19 cellular contexts compared by ENCODE assay signal in genomic region chr13:108917581-108917980, GRCh38.
DNase-seq lines count a peak whose midpoint lies in the region; ATAC-seq, FAIRE-seq and TF ChIP-seq lines count a peak whose summit lies in the region.
"Had no signal": no experiment of that assay in that cellular context is flagged by ENCODE, and none has a peak within 500 bp of the region (broad histone marks: within the 10 kb centered on the region; RNA-seq: fewer than 3 reads in every experiment).

No MANE protein-coding gene starts in this region.

- no peak overlapping the region for H3K9ac ChIP-seq in IMR-90 (ENCODE audit: low read depth, low read length)
- no peak overlapping the region for H3K9ac ChIP-seq in K562 (ENCODE audit: insufficient read depth in 1 of 2, low read depth in 2 of 2, low read length in 2 of 2)

- no peak overlapping the region for H3K27ac Mint-ChIP-seq in T-cell
- H3K27ac Mint-ChIP-seq in activated T-cell treated with anti-CD3 and anti-CD28 coated beads, Interleukin-2, amount 50 U/mL, for 24 hours: no peak overlapping the region
- H3K27ac Mint-ChIP-seq: activated naive CD8-positive, alpha-beta T cell treated with anti-CD3 and anti-CD28 coated beads for 36 hours had no signal

- H3K27ac ChIP-seq in IMR-90 (ENCODE audit: insufficient read depth, low read length) (no peak overlapping the region), K562 (ENCODE audit: extremely low read depth, low read depth, low read length) (no peak overlapping the region)
- H3K27ac ChIP-seq: colonic mucosa, upper lobe of right lung had no signal

- H3K4ac ChIP-seq in IMR-90 (ENCODE audit: low read depth, low read length): no peak overlapping the region

- no peak overlapping the region for H3K4me3 Mint-ChIP-seq in T-cell
- H3K4me3 Mint-ChIP-seq in activated T-cell treated with anti-CD3 and anti-CD28 coated beads, Interleukin-2, amount 50 U/mL, for 24 hours: no peak overlapping the region
- H3K4me3 Mint-ChIP-seq: activated naive CD8-positive, alpha-beta T cell treated with anti-CD3 and anti-CD28 coated beads for 36 hours had no signal

- H3K36me3 ChIP-seq in IMR-90 (ENCODE audit: control insufficient read depth, insufficient read depth, low read length): no peaks in the 10 kb centered on the region
- no peaks in the 10 kb centered on the region for H3K36me3 ChIP-seq in K562 (ENCODE audit: control insufficient read depth, insufficient read depth, low read length)
- H3K36me3 ChIP-seq: colonic mucosa, upper lobe of right lung had no signal

- H3K4me3 ChIP-seq in AG04449 (ENCODE audit: low read depth, low read length) (no peak overlapping the region), IMR-90 (ENCODE audit: insufficient read depth, low read depth, low read length) (no peak overlapping the region), K562 (no peak overlapping the region)
- H3K4me3 ChIP-seq: colonic mucosa, upper lobe of right lung had no signal

- no CpG with 5 or more reads among the region's 3 CpGs for WGBS in IMR-90 (ENCODE audit: extremely low coverage in 2 of 2, insufficient read length in 1 of 2), 2 experiments
- 60% methylated on average over 3 of the region's 3 CpGs for WGBS in K562 (ENCODE audit: insufficient coverage, low coverage, missing lambda C conversion rate)

- no peak overlapping the region for H3K56ac ChIP-seq in IMR-90 (ENCODE audit: extremely low read depth, insufficient read depth, low read length)

- no peaks in the 10 kb centered on the region for H3K9me3 Mint-ChIP-seq in T-cell
- H3K9me3 Mint-ChIP-seq in activated T-cell treated with anti-CD3 and anti-CD28 coated beads, Interleukin-2, amount 50 U/mL, for 24 hours: no peaks in the 10 kb centered on the region
- H3K9me3 Mint-ChIP-seq: activated naive CD8-positive, alpha-beta T cell treated with anti-CD3 and anti-CD28 coated beads for 36 hours had no signal

- no peaks in the 10 kb centered on the region for H3K27me3 ChIP-seq in IMR-90 (ENCODE audit: control insufficient read depth, insufficient read depth, low read length)
- H3K27me3 ChIP-seq in K562 (ENCODE audit: control insufficient read depth in 2 of 2, insufficient read depth in 2 of 2, low read length in 2 of 2): no peaks in the 10 kb centered on the region
- H3K27me3 ChIP-seq: colonic mucosa, upper lobe of right lung had no signal

- no peak for TF ChIP-seq POLR2A in IMR-90 (IDR thresholded peaks at IDR 0.05; ENCODE audit: low read depth, low read length)
- TF ChIP-seq POLR2A in K562 (conservative IDR thresholded peaks at IDR 0.05): no peak

- dilution Hi-C loops in IMR-90 (cut with HindIII; ENCODE audit: low sequenced_read_pairs, unreplicated experiment): no loop called here

- no peak overlapping the region for H3K23ac ChIP-seq in IMR-90 (ENCODE audit: low read depth, low read length)

- POLR2A ChIA-PET in AG04449 (lab: Yijun Ruan, JAX): no interaction called here
- POLR2A ChIA-PET in IMR-90 (lab: Charles Lee; ENCODE audit: unreplicated experiment): no interaction called here
- POLR2A ChIA-PET in K562 (lab: Yijun Ruan, JAX): no interaction called here
- POLR2A ChIA-PET in T-cell (lab: Charles Lee): no interaction called here

- ATAC-seq in IMR-90 (ENCODE audit: low read depth) (peak; percentile 19; the same call in 1 of the 2 replicates), K562 (no peak), T-cell (replicated peaks in 1 of 4) (no peak)
- no peak for ATAC-seq in stimulated activated naive CD8-positive, alpha-beta T cell treated with anti-CD3 and anti-CD28 coated beads, Interleukin-15, Interleukin-2, amounts not matched to agents 100 U/mL and 50 U/mL, for 24 hours
- ATAC-seq: upper lobe of right lung had no signal

- H3K79me2 ChIP-seq in K562 (ENCODE audit: control insufficient read depth, insufficient read depth, low read length): no peaks in the 10 kb centered on the region

- H2BK20ac ChIP-seq in IMR-90 (ENCODE audit: low read depth, low read length): no peak overlapping the region

- H2BK120ac ChIP-seq in IMR-90 (ENCODE audit: low read depth, low read length): peak overlapping the region; percentile 23; the same call in 1 of the 2 replicates

- DNase-seq in AG04449 (ENCODE audit: low read depth, low spot score) (peak; percentile 17), IMR-90 (peak; percentile 37), K562 (ENCODE audit: extremely low read depth in 1 of 4, low spot score in 3 of 4) (no peak), T-cell (no peak), NAMALWA (ENCODE audit: low spot score) (no peak)
- no peak for DNase-seq in stimulated activated naive CD8-positive, alpha-beta T cell treated with anti-CD3 and anti-CD28 coated beads, Interleukin-15, Interleukin-2, amounts not matched to agents 100 U/mL and 50 U/mL, for 24 hours
- DNase-seq in activated T-cell treated with anti-CD3 and anti-CD28 coated beads, Interleukin-2, amount 50 U/mL, for 24 hours: no peak
- DNase-seq: activated CD4-positive, alpha-beta T cell treated with anti-CD3 and anti-CD28 coated beads for 4 hours; activated naive CD8-positive, alpha-beta T cell treated with anti-CD3 and anti-CD28 coated beads for 36 hours; activated T-cell treated with anti-CD3 and anti-CD28 coated beads, Interleukin-2, amount 50 U/mL, for 48 hours; colonic mucosa; GDM1; hippocampal formation; NCI-H1048; NCI-H2227 treated with DMSO at 0.1 percent for 48 hours; SIG-M5; small intestine; upper lobe of right lung had no signal

- H3K4me2 ChIP-seq in IMR-90 (ENCODE audit: low read depth, low read length) (no peak overlapping the region), K562 (ENCODE audit: insufficient read depth, low read length) (no peak overlapping the region)

- no peak for TF ChIP-seq EP300 in K562 (IDR thresholded peaks at IDR 0.05; ENCODE audit: low read length)

- TF ChIP-seq RAD21 in IMR-90 (IDR thresholded peaks at IDR 0.05; ENCODE audit: low read length): no peak
- TF ChIP-seq RAD21 in K562 (CRISPR knock-in tag; conservative IDR thresholded peaks at IDR 0.05 in 1 of 2, IDR thresholded peaks at IDR 0.05 in 1 of 2): no peak

- H4K8ac ChIP-seq in IMR-90 (ENCODE audit: low read depth in 2 of 2, low read length in 2 of 2): no peak overlapping the region

- H2AFZ ChIP-seq in IMR-90 (replicated peaks; ENCODE audit: low read length, poor library complexity): no peak overlapping the region
- H2AFZ ChIP-seq in K562 (ENCODE audit: low read depth, low read length): no peak overlapping the region

- H2BK5ac ChIP-seq in IMR-90 (ENCODE audit: low read depth, low read length, poor library complexity, severe bottlenecking): no peak overlapping the region

- in situ Hi-C loops in IMR-90 (cut with MboI; ENCODE audit: low sequenced_read_pairs): no loop called here
- in situ Hi-C loops in K562 (cut with MboI): loop anchor here (25.0 kb wide), 1 partner anchor 580 kb away; no protein-coding TSS in a partner anchor

- TF ChIP-seq CTCF in AG04449 (IDR thresholded peaks at IDR 0.05; ENCODE audit: insufficient read depth, low read length, missing control alignments): no peak
- TF ChIP-seq CTCF in IMR-90 (conservative IDR thresholded peaks at IDR 0.05; ENCODE audit: low read depth, low read length): no peak
- TF ChIP-seq CTCF in K562 (IDR thresholded peaks at IDR 0.05 in 2 of 3, conservative IDR thresholded peaks at IDR 0.05 in 1 of 3; ENCODE audit: insufficient read depth in 2 of 3, low read depth in 1 of 3, low read length in 3 of 3): no peak

- intact Hi-C loops in IMR-90 (cut with micrococcal nuclease): loop anchor here (5.0 kb wide), 2 partner anchors 870 to 1190 kb away; partner anchors contain the start of gene IRS2
- intact Hi-C loops in K562 (cut with micrococcal nuclease): no loop called here

- peaks cover 0 to 2% of the 10 kb centered on the region in 2 donors for H3K27me3 Mint-ChIP-seq in T-cell
- peaks cover 4% of the 10 kb centered on the region for H3K27me3 Mint-ChIP-seq in activated T-cell treated with anti-CD3 and anti-CD28 coated beads, Interleukin-2, amount 50 U/mL, for 24 hours

- no peaks in the 10 kb centered on the region for H3K36me3 Mint-ChIP-seq in T-cell
- no peaks in the 10 kb centered on the region for H3K36me3 Mint-ChIP-seq in activated T-cell treated with anti-CD3 and anti-CD28 coated beads, Interleukin-2, amount 50 U/mL, for 24 hours (ENCODE audit: low read depth)
- H3K36me3 Mint-ChIP-seq: activated naive CD8-positive, alpha-beta T cell treated with anti-CD3 and anti-CD28 coated beads for 36 hours had no signal

- FAIRE-seq in K562 (lab: Jason Lieb, UNC): no peak
- FAIRE-seq in islet of Langerhans (lab: Jason Lieb, UNC): peak; percentile 24
- FAIRE-seq: small intestine had no signal

- H3K9me1 ChIP-seq in IMR-90 (ENCODE audit: insufficient read depth, low read length): peaks cover 6% of the 10 kb centered on the region; the same call in 1 of the 2 replicates
- H3K9me1 ChIP-seq in K562 (ENCODE audit: control insufficient read depth, insufficient read depth, low read length): no peaks in the 10 kb centered on the region

- H3K79me1 ChIP-seq in IMR-90 (ENCODE audit: low read depth in 1 of 2, low read length in 2 of 2): no peaks in the 10 kb centered on the region

- H4K5ac ChIP-seq in IMR-90 (ENCODE audit: low read depth, low read length): no peak overlapping the region

- H3K4me1 Mint-ChIP-seq in T-cell: peaks cover 17 to 19% (median 17%) of the 10 kb centered on the region in 3 donors
- peaks cover 17% of the 10 kb centered on the region for H3K4me1 Mint-ChIP-seq in activated T-cell treated with anti-CD3 and anti-CD28 coated beads, Interleukin-2, amount 50 U/mL, for 24 hours (ENCODE audit: low read depth)

- no peak overlapping the region for H2BK15ac ChIP-seq in IMR-90 (ENCODE audit: low read depth, low read length)

- H3K4me1 ChIP-seq in IMR-90 (ENCODE audit: control insufficient read depth, insufficient read depth, low read length): peaks cover 13% of the 10 kb centered on the region
- H3K4me1 ChIP-seq in K562 (replicated peaks in 1 of 2; ENCODE audit: control insufficient read depth in 2 of 2, insufficient read depth in 2 of 2, low read length in 2 of 2): peaks cover 5 to 24% of the 10 kb centered on the region in 2 experiments; a peak in 3 of 5 replicates
- H3K4me1 ChIP-seq: colonic mucosa had no signal

- CTCF ChIA-PET in AG04449 (lab: Yijun Ruan, JAX) (interaction anchor here (1.5 kb wide), 1 partner anchor 19 kb away, joined by 4 read pairs; no protein-coding TSS in a partner anchor), IMR-90 (lab: Yijun Ruan, JAX) (interaction anchor here (0.6 kb wide), 2 partner anchors 26 to 890 kb away, joined by 3 read pairs; no protein-coding TSS in a partner anchor), K562 (lab: Yijun Ruan, JAX; ENCODE audit: low intra/inter-chr PET ratio) (no interaction called here), T-cell (lab: Charles Lee) (no interaction called here)

- H2AK9ac ChIP-seq in IMR-90 (replicated peaks; ENCODE audit: low read depth, low read length, poor library complexity): no peak overlapping the region

- H2AK5ac ChIP-seq in IMR-90 (ENCODE audit: low read depth, low read length): no peak overlapping the region

- BruUV-seq in IMR-90 (replicated peaks; lab: Mats Ljungman, UMichigan) (no TSS peak), K562 (replicated peaks; lab: Mats Ljungman, UMichigan) (no TSS peak)

- H4K20me1 ChIP-seq in IMR-90 (ENCODE audit: insufficient read depth, low read length) (no peaks in the 10 kb centered on the region), K562 (replicated peaks; ENCODE audit: control insufficient read depth, insufficient read depth, low read length) (no peaks in the 10 kb centered on the region)

- H3K9me3 ChIP-seq in IMR-90 (ENCODE audit: control insufficient read depth, insufficient read depth, low read length) (no peaks in the 10 kb centered on the region), K562 (replicated peaks; ENCODE audit: control insufficient read depth, insufficient read depth, low read depth, low read length) (no peaks in the 10 kb centered on the region; the same call in 1 of the 2 replicates)
- H3K9me3 ChIP-seq: colonic mucosa, upper lobe of right lung had no signal

- H3K18ac ChIP-seq in IMR-90 (ENCODE audit: low read depth, low read length): no peak overlapping the region

- H4K91ac ChIP-seq in IMR-90 (ENCODE audit: insufficient read depth, low read depth, low read length): peak overlapping the region; percentile 30; the same call in 1 of the 2 replicates

- no peak overlapping the region for H3K14ac ChIP-seq in IMR-90 (replicated peaks; ENCODE audit: low read depth, low read length)

Comparison
In these comparisons a context has a peak if more than half of its experiments do, and no peak if none do; other contexts are left out.
1. DNase-seq: peak in AG04449 (single experiment) and IMR-90 (single experiment); none in K562 (0 of 4), stimulated activated naive CD8-positive, alpha-beta T cell treated with anti-CD3 and anti-CD28 coated beads, Interleukin-15, Interleukin-2, amounts not matched to agents 100 U/mL and 50 U/mL, for 24 hours (single experiment), T-cell (0 of 34), NAMALWA (single experiment) and activated T-cell treated with anti-CD3 and anti-CD28 coated beads, Interleukin-2, amount 50 U/mL, for 24 hours (single experiment).
2. CTCF ChIA-PET loops: an anchor here in AG04449 (1.5 kb wide) and IMR-90 (0.6 kb wide); none called in K562 and T-cell.